ENCODE assay signal across 17 cellular contexts in the genomic region with DNA sequence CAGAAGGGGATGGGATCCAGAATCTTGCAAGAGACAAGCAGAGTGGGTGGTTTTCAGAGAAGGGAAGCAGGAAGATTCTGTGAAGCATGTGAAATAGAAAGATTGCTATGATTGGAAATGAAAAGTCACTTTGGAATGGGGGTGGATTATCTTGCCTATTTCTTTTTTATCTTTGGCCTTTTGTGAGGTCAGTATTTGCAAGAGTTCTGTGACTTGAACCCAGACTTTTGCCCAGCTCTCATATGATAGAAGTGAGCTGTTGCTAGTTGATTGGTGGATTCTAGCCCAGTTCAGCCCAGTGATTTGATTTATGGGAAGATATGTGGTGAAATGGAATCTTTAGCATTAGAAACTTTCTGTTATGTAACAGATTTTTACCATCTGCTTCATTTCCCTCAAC. TPM values are rescaled to one million over a fixed set of nuclear protein-coding genes. Genes with fewer than 3 reads are reported as not detected.
DNase-seq lines count a peak whose midpoint lies in the region; ATAC-seq and TF ChIP-seq lines count a peak whose summit lies in the region.
"Had no signal": no experiment of that assay in that cellular context is flagged by ENCODE, and none has a peak within 500 bp of the region (broad histone marks: within the 10 kb centered on the region; RNA-seq: fewer than 3 reads in every experiment).

No MANE protein-coding gene starts in this region.

- POLR2A ChIA-PET in BJ (lab: Charles Lee) = interaction anchor here (1.6 kb wide), 1 partner anchor 16 kb away, joined by 3 read pairs; no protein-coding TSS in a partner anchor

- TF ChIP-seq CTCF in BJ (IDR thresholded peaks at IDR 0.05; ENCODE audit: insufficient read depth, low read depth, low read length) (no peak), choroid plexus epithelial cell (conservative IDR thresholded peaks at IDR 0.05; ENCODE audit: low read depth, low read length) (no peak)

- no peak for ATAC-seq in GM19328 (IDR thresholded peaks at IDR 0.05; ENCODE audit: unreplicated experiment)
- ATAC-seq in GM18517 (IDR thresholded peaks at IDR 0.05; ENCODE audit: unreplicated experiment) = no peak
- ATAC-seq: T-helper 17 cell had no signal

- H3K4me3 ChIP-seq in BJ (ENCODE audit: low read depth, low read length) (no peak overlapping the region), choroid plexus epithelial cell (ENCODE audit: low read depth, low read length) (no peak overlapping the region)
- H3K4me3 ChIP-seq: thoracic aorta had no signal

- peak; percentile 83 for DNase-seq in BJ (ENCODE audit: low read depth)
- peak; percentile 57 for DNase-seq in M059J (ENCODE audit: low read depth)
- DNase-seq in choroid plexus epithelial cell (ENCODE audit: low read depth) = peak; percentile 88
- DNase-seq in non-pigmented ciliary epithelial cell (ENCODE audit: low read depth) = peak; percentile 86
- DNase-seq in anterior cingulate cortex (lab: John Stamatoyannopoulos, UW) = no peak
- DNase-seq in NCI-H2081 (lab: John Stamatoyannopoulos, UW) = no peak
- DNase-seq: activated B cell treated with CpG ODN at 0.5 μM for 24 hours; activated effector memory CD4-positive, alpha-beta T cell treated with Interleukin-2 at 50 U/mL for 16 hours; DMS53; NCI-H1417 treated with DMSO at 0.1 percent for 48 hours; NCI-H2227 treated with DMSO at 0.1 percent for 48 hours; NK-92 treated with Interleukin-12 subunit alpha and Interleukin-12 subunit beta, amount 100 ng/mL, for 24 hours; stimulated activated CD4-positive, alpha-beta T cell treated with anti-CD3 and anti-CD28 coated beads, Interleukin-4, amount 100 ng/mL, for 4 hours; T-helper 17 cell had no signal

- no peaks in the 10 kb centered on the region for H3K27me3 ChIP-seq in BJ (ENCODE audit: control insufficient read depth, insufficient read depth, low read length)

- CTCF ChIA-PET in BJ (lab: Yijun Ruan, JAX) = interaction anchor here (1.2 to 1.3 kb wide), 2 partner anchors 11 to 35 kb away, joined by 3 to 4 read pairs; no protein-coding TSS in a partner anchor

- peaks cover 2% of the 10 kb centered on the region for H3K36me3 ChIP-seq in BJ (ENCODE audit: control insufficient read depth, insufficient read depth, low read length)

RNA-seq across cellular contexts. Expression of gene ENTPD7, which starts 17.1 kb away (rescaled TPM):
- polyA plus RNA-seq in BJ (2011; rRNA removed) = 13.6 and 16.4 TPM in 2 replicates
- polyA minus RNA-seq in BJ (2011; rRNA and poly(A)+ RNA removed) = 19.5 and 24.7 TPM in 2 replicates
- total RNA-seq in M059J (2014; rRNA removed; shearing (Covaris generic)) = 10.0 and 17.4 TPM in 2 replicates

RNA-seq across cellular contexts. Expression of gene COX15, which starts 55.5 kb away (rescaled TPM):
- polyA plus RNA-seq in BJ (2011; rRNA removed) = 16.3 and 19.3 TPM in 2 replicates
- 8.5 and 10.4 TPM in 2 replicates for polyA minus RNA-seq in BJ (2011; rRNA and poly(A)+ RNA removed)
- 27.8 and 35.7 TPM in 2 replicates for total RNA-seq in M059J (2014; rRNA removed; shearing (Covaris generic))

RNA-seq across cellular contexts. Expression of gene CUTC, which starts 55.6 kb away (rescaled TPM):
- 10.7 and 19.3 TPM in 2 replicates for polyA plus RNA-seq in BJ (2011; rRNA removed)
- polyA minus RNA-seq in BJ (2011; rRNA and poly(A)+ RNA removed) = 4.9 and 8.9 TPM in 2 replicates
- 14.4 and 29.5 TPM in 2 replicates for total RNA-seq in M059J (2014; rRNA removed; shearing (Covaris generic))

RNA-seq across cellular contexts. Expression of gene SLC25A28, which starts 56.2 kb away (rescaled TPM):
- polyA plus RNA-seq in BJ (2011; rRNA removed) = 33.7 and 38.9 TPM in 2 replicates
- 22.0 and 38.1 TPM in 2 replicates for polyA minus RNA-seq in BJ (2011; rRNA and poly(A)+ RNA removed)
- total RNA-seq in M059J (2014; rRNA removed; shearing (Covaris generic)) = 36.5 and 47.9 TPM in 2 replicates

Comparison
In these comparisons a context has a peak if more than half of its experiments do, and no peak if none do; other contexts are left out.
1. DNase-seq: peak in BJ (single experiment), M059J (single experiment), choroid plexus epithelial cell (single experiment) and non-pigmented ciliary epithelial cell (single experiment); none in anterior cingulate cortex (0 of 58) and NCI-H2081 (0 of 2).